In genomic region chr17:80455328-80455710, GRCh38 we compare ENCODE assay signal across 8 cellular contexts. TPM values are rescaled to one million over a fixed set of nuclear protein-coding genes. Genes with fewer than 3 reads are reported as not detected.
A peak's percentile ranks its signal among the peaks of the same experiment; 100 is the strongest.
DNase-seq lines count a peak whose midpoint lies in the region; ATAC-seq and TF ChIP-seq lines count a peak whose summit lies in the region.

No MANE protein-coding gene starts in this region.

- no peaks in the 10 kb centered on the region for H3K27me3 ChIP-seq in muscle layer of duodenum (ENCODE audit: low read depth, low read length)

- H3K27ac ChIP-seq in VCaP, result peak overlapping the region; percentile 99
- H3K27ac ChIP-seq in muscle layer of duodenum (ENCODE audit: low read length), result peak overlapping the region; percentile 91
- peak overlapping the region; percentile 98 for H3K27ac ChIP-seq in urinary bladder (ENCODE audit: low read depth)

- TF ChIP-seq CTCF in VCaP (conservative IDR thresholded peaks at IDR 0.05) (no peak), epithelial cell of esophagus (IDR thresholded peaks at IDR 0.05; ENCODE audit: insufficient read depth, low read depth, low read length, missing control alignments) (no peak)

- no peaks in the 10 kb centered on the region for H3K9me3 ChIP-seq in muscle layer of duodenum (ENCODE audit: control insufficient read depth in 1 of 2, low read length in 2 of 2)

- H3K36me3 ChIP-seq in muscle layer of duodenum (ENCODE audit: control insufficient read depth in 1 of 2, insufficient read depth in 2 of 2, low read length in 2 of 2) (peaks cover 0 to 5% of the 10 kb centered on the region in 2 donors), urinary bladder (ENCODE audit: insufficient read depth) (no peaks in the 10 kb centered on the region)

- H3K4me1 ChIP-seq in muscle layer of duodenum (ENCODE audit: control insufficient read depth in 1 of 2, insufficient read depth in 2 of 2, low read length in 2 of 2) (peaks cover 0 to 42% of the 10 kb centered on the region in 2 donors), urinary bladder (ENCODE audit: insufficient read depth) (no peaks in the 10 kb centered on the region)

- intact Hi-C loops in Right ventricle myocardium inferior (cut with DNase I) (loop anchor here (10.0 kb wide), 1 partner anchor 439 kb away; no protein-coding TSS in a partner anchor), cardiac septum (cut with DNase I) (loop anchor here (2.0 to 10.0 kb wide), 2 partner anchors 89 to 409 kb away; partner anchors contain the start of gene RPTOR)

- peak overlapping the region; percentile 78 for H3K4me3 ChIP-seq in epithelial cell of esophagus (ENCODE audit: low read length)
- peak overlapping the region; percentile 65 to 73 for H3K4me3 ChIP-seq in muscle layer of duodenum (ENCODE audit: low read depth in 1 of 2, low read length in 2 of 2)
- H3K4me3 ChIP-seq in urinary bladder (ENCODE audit: low read depth, low read length), result peak overlapping the region; percentile 63

- ATAC-seq in Right ventricle myocardium inferior (peak; percentile 52), HG03378 (IDR thresholded peaks at IDR 0.05; ENCODE audit: unreplicated experiment) (peak; percentile 13), HG03520 (IDR thresholded peaks at IDR 0.05; ENCODE audit: unreplicated experiment) (no peak)

- no peak for DNase-seq in Right ventricle myocardium inferior (ENCODE audit: missing footprints)
- no peak for DNase-seq in cardiac septum (ENCODE audit: low spot score)
- no peak for DNase-seq in epithelial cell of esophagus (ENCODE audit: low read depth)

- WGBS in urinary bladder, result 6% methylated on average over 21 of the region's 21 CpGs

RNA-seq across cellular contexts. Expression of gene NPTX1, which starts 21.1 kb away (rescaled TPM):
- total RNA-seq in Right ventricle myocardium inferior, result not detected
- 0.62 TPM for total RNA-seq in cardiac septum
- 1.4 TPM for total RNA-seq in urinary bladder
- polyA plus RNA-seq in urinary bladder, result 2.3 TPM

RNA-seq across cellular contexts. Expression of gene ENDOV, which starts 40.4 kb away (rescaled TPM):
- 10.7 TPM for total RNA-seq in Right ventricle myocardium inferior
- 12.8 TPM for total RNA-seq in cardiac septum
- total RNA-seq in urinary bladder, result 12.9 TPM
- polyA plus RNA-seq in urinary bladder, result 17.8 TPM
